8 cellular contexts compared by ENCODE assay signal in the genomic region with DNA sequence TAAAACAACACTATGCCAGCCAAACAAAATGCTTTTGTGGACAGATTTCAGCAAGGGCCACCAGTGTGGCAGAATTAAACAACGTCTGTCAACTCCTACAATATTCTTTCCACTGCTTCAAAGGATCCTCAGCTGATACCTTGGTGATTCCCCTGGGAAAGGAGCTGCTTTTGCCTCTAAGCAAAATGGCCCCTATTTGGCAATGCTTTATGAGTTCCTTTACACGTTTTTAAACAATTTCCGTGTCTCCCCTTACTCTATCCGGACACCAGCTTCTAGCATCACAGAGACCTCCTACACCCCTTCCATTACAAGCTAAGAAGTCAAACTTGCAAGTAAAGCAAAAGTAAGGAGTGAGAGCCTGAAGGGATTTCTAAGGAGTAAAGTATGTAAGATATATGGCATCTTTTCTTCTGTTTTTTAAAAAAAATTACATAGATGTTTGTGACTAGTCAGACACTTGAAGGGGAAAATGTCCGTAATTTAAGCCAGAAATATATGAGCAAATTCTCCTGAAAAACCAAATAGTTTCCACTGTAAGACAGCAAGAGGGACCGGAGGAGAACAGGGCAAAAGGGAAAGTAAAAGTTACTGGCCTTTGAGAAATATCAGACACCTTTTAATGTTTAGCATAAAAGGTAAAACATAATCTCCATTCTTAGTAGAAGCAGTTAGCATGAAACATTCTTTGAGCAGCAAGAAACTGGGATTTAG. TPM values are rescaled to one million over a fixed set of nuclear protein-coding genes. Genes with fewer than 3 reads are reported as not detected.
A peak's percentile ranks its signal among the peaks of the same experiment; 100 is the strongest.
DNase-seq lines count a peak whose midpoint lies in the region; ATAC-seq and FAIRE-seq lines count a peak whose summit lies in the region.

No MANE protein-coding gene starts in this region.

- H3K4me3 ChIP-seq in small intestine (ENCODE audit: low read depth in 1 of 2, low read length in 2 of 2): peak overlapping the region; percentile 12 to 85

- no peak for DNase-seq in activated CD4-positive, alpha-beta T cell treated with anti-CD3 and anti-CD28 coated beads, Interleukin-2, amount 10 ng/mL, durations not matched to agents 24 days and 14 days
- DNase-seq in activated CD4-positive, alpha-beta T cell treated with anti-CD3 and anti-CD28 coated beads for 48 hours: no peak
- no peak for DNase-seq in T-cell
- peak; percentile 30 for DNase-seq in germinal center (ENCODE audit: low spot score)
- DNase-seq in small intestine: peak; percentile 49

- intact Hi-C loops in activated CD4-positive, alpha-beta T cell treated with anti-CD3 and anti-CD28 coated beads, Interleukin-2, amount 10 ng/mL, durations not matched to agents 24 days and 14 days (cut with micrococcal nuclease): loop anchor here (1.0 kb wide), 4 partner anchors 10 to 109 kb away; no protein-coding TSS in a partner anchor

- no peaks in the 10 kb centered on the region for H3K9me3 Mint-ChIP-seq in activated CD4-positive, alpha-beta T cell treated with anti-CD3 and anti-CD28 coated beads, Interleukin-2, amount 10 ng/mL, durations not matched to agents 24 days and 14 days
- no peaks in the 10 kb centered on the region for H3K9me3 Mint-ChIP-seq in T-cell

- peak overlapping the region; percentile 58 to 59 for H3K27ac ChIP-seq in small intestine (ENCODE audit: low read depth in 1 of 2, low read length in 1 of 2)

- WGBS in small intestine, 3 donors: 0 to 10% (median 2%) methylated on average over 6 of the region's 6 CpGs

- H3K9me3 ChIP-seq in small intestine (ENCODE audit: control insufficient read depth, low read depth): no peaks in the 10 kb centered on the region

- ATAC-seq in T-cell (replicated peaks in 1 of 4) (no peak), HG02970 (IDR thresholded peaks at IDR 0.05; ENCODE audit: low FRiP score, unreplicated experiment) (no peak), GM18519 (IDR thresholded peaks at IDR 0.05; ENCODE audit: low FRiP score, unreplicated experiment) (no peak), HG03571 (IDR thresholded peaks at IDR 0.05; ENCODE audit: unreplicated experiment) (no peak)

- H3K27me3 Mint-ChIP-seq in activated CD4-positive, alpha-beta T cell treated with anti-CD3 and anti-CD28 coated beads, Interleukin-2, amount 10 ng/mL, durations not matched to agents 24 days and 14 days: no peaks in the 10 kb centered on the region
- H3K27me3 Mint-ChIP-seq in T-cell: no peaks in the 10 kb centered on the region

- peaks cover 4 to 18% of the 10 kb centered on the region in 2 donors for H3K4me1 ChIP-seq in small intestine (ENCODE audit: control insufficient read depth in 2 of 2, insufficient read depth in 1 of 2, low read depth in 1 of 2, low read length in 1 of 2)

- H3K36me3 Mint-ChIP-seq in activated CD4-positive, alpha-beta T cell treated with anti-CD3 and anti-CD28 coated beads, Interleukin-2, amount 10 ng/mL, durations not matched to agents 24 days and 14 days (ENCODE audit: low read depth): peaks cover 44% of the 10 kb centered on the region
- peaks cover 37% of the 10 kb centered on the region for H3K36me3 Mint-ChIP-seq in T-cell

- peak overlapping the region; percentile 95 for H3K27ac Mint-ChIP-seq in activated CD4-positive, alpha-beta T cell treated with anti-CD3 and anti-CD28 coated beads, Interleukin-2, amount 10 ng/mL, durations not matched to agents 24 days and 14 days
- peak overlapping the region; percentile 93 for H3K27ac Mint-ChIP-seq in T-cell

- H3K27me3 ChIP-seq in small intestine (ENCODE audit: control insufficient read depth in 2 of 2, insufficient read depth in 2 of 2, low read length in 2 of 2): no peaks in the 10 kb centered on the region

- H3K4me3 Mint-ChIP-seq in activated CD4-positive, alpha-beta T cell treated with anti-CD3 and anti-CD28 coated beads, Interleukin-2, amount 10 ng/mL, durations not matched to agents 24 days and 14 days: peak overlapping the region; percentile 96
- H3K4me3 Mint-ChIP-seq in T-cell: peak overlapping the region; percentile 90 to 98 (median 93)

- POLR2A ChIA-PET in T-cell (lab: Charles Lee): interaction anchor here (0.7 to 1.4 kb wide), 4 partner anchors 56 to 552 kb away, joined by 3 to 7 read pairs (median 4); a partner anchor contains a TSS

- peaks cover 53% of the 10 kb centered on the region for H3K4me1 Mint-ChIP-seq in activated CD4-positive, alpha-beta T cell treated with anti-CD3 and anti-CD28 coated beads, Interleukin-2, amount 10 ng/mL, durations not matched to agents 24 days and 14 days
- H3K4me1 Mint-ChIP-seq in T-cell: peaks cover 64 to 75% (median 74%) of the 10 kb centered on the region in 3 donors

- peaks cover 0 to 2% of the 10 kb centered on the region in 2 donors for H3K36me3 ChIP-seq in small intestine (ENCODE audit: control insufficient read depth in 2 of 2, insufficient read depth in 2 of 2, low read length in 2 of 2)

- CTCF ChIA-PET in T-cell (lab: Charles Lee): interaction anchor here (0.7 to 3.8 kb wide), 6 partner anchors 22 to 110 kb away, joined by 3 to 32 read pairs (median 4); no protein-coding TSS in a partner anchor

- no peak for FAIRE-seq in small intestine (lab: Jason Lieb, UNC)

RNA-seq across cellular contexts. Expression of a gene that starts 1.9 kb away (rescaled TPM):
- total RNA-seq in activated CD4-positive, alpha-beta T cell treated with anti-CD3 and anti-CD28 coated beads, Interleukin-2, amount 10 ng/mL, durations not matched to agents 24 days and 14 days: 66.1 and 74.5 TPM in 2 replicates
- 100 to 1,000 TPM in 2 of 5 donors, 10 to 100 TPM in 3; 44.3 to 138 (median 82.9) TPM for total RNA-seq in T-cell
- 10 to 100 TPM in 2 of 3 donors, 1 to 10 TPM in 1; 7.8 to 18.1 (median 10.5) TPM for polyA plus RNA-seq in small intestine

Comparison
In these comparisons a context has a peak if more than half of its experiments do, and no peak if none do; other contexts are left out.
1. DNase-seq: peak in germinal center (single experiment) and small intestine (single experiment); none in activated CD4-positive, alpha-beta T cell treated with anti-CD3 and anti-CD28 coated beads, Interleukin-2, amount 10 ng/mL, durations not matched to agents 24 days and 14 days (single experiment), activated CD4-positive, alpha-beta T cell treated with anti-CD3 and anti-CD28 coated beads for 48 hours (single experiment) and T-cell (0 of 34).